Comparison of ENCODE assay signal across 6 cellular contexts in genomic region chr1:118578276-118578675, GRCh38.
"Had no signal": no experiment of that assay in that cellular context is flagged by ENCODE, and none has a peak within 500 bp of the region (broad histone marks: within the 10 kb centered on the region; RNA-seq: fewer than 3 reads in every experiment).

No MANE protein-coding gene starts in this region.

- ATAC-seq: HepG2, K562 had no signal

- H3K4me2 ChIP-seq: KMS-11 had no signal

- H3K9ac ChIP-seq: KMS-11 had no signal

- H3K27ac ChIP-seq: HL-60, KMS-11 had no signal

- H3K4me3 ChIP-seq: K562 had no signal

- DNase-seq: KBM-7, KG1 had no signal
